10 cellular contexts compared by ENCODE assay signal in genomic region chr1:26190373-26190987, GRCh38. TPM values are rescaled to one million over a fixed set of nuclear protein-coding genes. Genes with fewer than 3 reads are reported as not detected.
A peak's percentile ranks its signal among the peaks of the same experiment; 100 is the strongest.
DNase-seq lines count a peak whose midpoint lies in the region; ATAC-seq, FAIRE-seq and TF ChIP-seq lines count a peak whose summit lies in the region.
"Had no signal": no experiment of that assay in that cellular context is flagged by ENCODE, and none has a peak within 500 bp of the region (broad histone marks: within the 10 kb centered on the region; RNA-seq: fewer than 3 reads in every experiment).

CATSPER4 (plus strand) TSS chr1:26190602; CDS start chr1:26190628, 26 bp downstream.

- H3K36me3 ChIP-seq in pancreas (peaks cover 0 to 8% (median 0%) of the 10 kb centered on the region in 3 donors), ascending aorta (peaks cover 0 to 2% of the 10 kb centered on the region in 2 donors)

- 52 to 54% methylated on average over 16 of the region's 16 CpGs for WGBS in pancreas, 2 donors
- WGBS in lower leg skin, 2 donors = 48 to 56% methylated on average over 16 of the region's 16 CpGs

- no peaks in the 10 kb centered on the region for H3K9me3 ChIP-seq in pancreas
- H3K9me3 ChIP-seq in ascending aorta = no peaks in the 10 kb centered on the region

- intact Hi-C loops in pancreas (cut with DNase I) (no loop called here), lower leg skin (cut with DNase I; ENCODE audit: low total_unique reads) (no loop called here), ascending aorta (cut with DNase I) (no loop called here)

- ATAC-seq in pancreas (peak in 3 of 4 donors; percentile 25 to 60 (median 54)), HG03095 (IDR thresholded peaks at IDR 0.05; ENCODE audit: unreplicated experiment) (no peak)

- no peak for FAIRE-seq in pancreas (lab: Jason Lieb, UNC)
- FAIRE-seq: islet of Langerhans had no signal

- H3K27me3 ChIP-seq in pancreas = no peaks in the 10 kb centered on the region
- no peaks in the 10 kb centered on the region for H3K27me3 ChIP-seq in ascending aorta

- peak; percentile 8 for DNase-seq in NCI-H1436 (lab: John Stamatoyannopoulos, UW)
- no peak for DNase-seq in NCI-H1436 treated with DMSO at 0.1 percent for 48 hours (lab: John Stamatoyannopoulos, UW)
- DNase-seq in NCI-H1092 treated with DMSO at 0.1 percent for 48 hours (lab: John Stamatoyannopoulos, UW) = peak; percentile 40
- peak; percentile 81 for DNase-seq in ecto neural progenitor cell (ENCODE audit: low spot score)
- DNase-seq in pancreas = no peak
- no peak for DNase-seq in lower leg skin (ENCODE audit: low spot score in 2 of 2)
- DNase-seq in ascending aorta (ENCODE audit: low spot score in 2 of 2) = no peak
- DNase-seq: AML-193 had no signal

- TF ChIP-seq POLR2A in lower leg skin (IDR thresholded peaks at IDR 0.05) = no peak

- TF ChIP-seq CTCF in pancreas (IDR thresholded peaks at IDR 0.05) (no peak), lower leg skin (IDR thresholded peaks at IDR 0.05) (no peak), ascending aorta (IDR thresholded peaks at IDR 0.05) (no peak)

- H3K27ac ChIP-seq in pancreas (no peak within 1 kb of the TSS), ascending aorta (no peak within 1 kb of the TSS)

- H3K4me1 ChIP-seq in pancreas (no peaks in the 10 kb centered on the region), ascending aorta (no peaks in the 10 kb centered on the region)

- H3K4me3 ChIP-seq in pancreas = no peak within 1 kb of the TSS
- no peak within 1 kb of the TSS for H3K4me3 ChIP-seq in lower leg skin (ENCODE audit: low read depth, poor library complexity, severe bottlenecking)
- no peak within 1 kb of the TSS for H3K4me3 ChIP-seq in ascending aorta

RNA-seq across cellular contexts. Expression of gene CATSPER4, which starts in this region (rescaled TPM):
- total RNA-seq in pancreas (not detected), lower leg skin (not detected), ascending aorta (not detected)
- polyA plus RNA-seq in pancreas = under 1 TPM in 1 of 2 donors, not detected in 1; 0.09 TPM

Comparison
In these comparisons a context has a peak if more than half of its experiments do, and no peak if none do; other contexts are left out.
1. DNase-seq: peak in NCI-H1436 (single experiment), NCI-H1092 treated with DMSO at 0.1 percent for 48 hours (single experiment) and ecto neural progenitor cell (single experiment); none in NCI-H1436 treated with DMSO at 0.1 percent for 48 hours (single experiment), pancreas (0 of 6), lower leg skin (0 of 2) and ascending aorta (0 of 2).
2. Peak in ATAC-seq in pancreas; RNA of the gene not detected or under 1 TPM.